Comparison of ENCODE assay signal across 8 cellular contexts in genomic region chr4:78938474-78938867, GRCh38. TPM values are rescaled to one million over a fixed set of nuclear protein-coding genes. Genes with fewer than 3 reads are reported as not detected.
DNase-seq lines count a peak whose midpoint lies in the region; ATAC-seq lines count a peak whose summit lies in the region.

No MANE protein-coding gene starts in this region.

- POLR2A ChIA-PET in activated CD4-positive, alpha-beta memory T cell treated with anti-CD3 and anti-CD28 coated beads, Interleukin-2, amount 10 ng/mL, durations not matched to agents 7 days and 5 days (lab: Charles Lee): interaction anchor here (0.8 to 2.3 kb wide), 6 partner anchors 11 to 1264 kb away, joined by 3 to 6 read pairs (median 4); no protein-coding TSS in a partner anchor

- no peak for DNase-seq in activated T-cell treated with anti-CD3 and anti-CD28 coated beads, Interleukin-2, amount 50 U/mL, for 72 hours
- no peak for DNase-seq in activated T-cell treated with anti-CD3 and anti-CD28 coated beads, Interleukin-2, amount 50 U/mL, for 48 hours
- DNase-seq in activated CD4-positive, alpha-beta memory T cell treated with anti-CD3 and anti-CD28 coated beads, Interleukin-2, amount 10 ng/mL, durations not matched to agents 7 days and 5 days: no peak
- DNase-seq in substantia nigra (lab: John Stamatoyannopoulos, UW): no peak

- H3K27ac Mint-ChIP-seq in activated T-cell treated with anti-CD3 and anti-CD28 coated beads, Interleukin-2, amount 50 U/mL, for 72 hours: peak overlapping the region; percentile 85
- peak overlapping the region; percentile 59 for H3K27ac Mint-ChIP-seq in activated CD4-positive, alpha-beta memory T cell treated with anti-CD3 and anti-CD28 coated beads, Interleukin-2, amount 10 ng/mL, durations not matched to agents 7 days and 5 days

- peak overlapping the region; percentile 72; the same call in 1 of the 2 replicates for H3K9ac ChIP-seq in iPS-20b (ENCODE audit: low read depth, low read length)

- H3K36me3 Mint-ChIP-seq in activated T-cell treated with anti-CD3 and anti-CD28 coated beads, Interleukin-2, amount 50 U/mL, for 72 hours (ENCODE audit: insufficient read depth in 2 of 2): no peaks in the 10 kb centered on the region
- H3K36me3 Mint-ChIP-seq in activated CD4-positive, alpha-beta memory T cell treated with anti-CD3 and anti-CD28 coated beads, Interleukin-2, amount 10 ng/mL, durations not matched to agents 7 days and 5 days (ENCODE audit: low read depth): no peaks in the 10 kb centered on the region

- no peak for ATAC-seq in activated T-cell treated with anti-CD3 and anti-CD28 coated beads, Interleukin-2, amount 50 U/mL, for 72 hours (replicated peaks in 1 of 2)
- ATAC-seq in GM21360 (IDR thresholded peaks at IDR 0.05; ENCODE audit: unreplicated experiment) (no peak), GM18858 (IDR thresholded peaks at IDR 0.05; ENCODE audit: unreplicated experiment) (no peak), HG02981 (IDR thresholded peaks at IDR 0.05; ENCODE audit: unreplicated experiment) (no peak)

- H3K27me3 Mint-ChIP-seq in activated T-cell treated with anti-CD3 and anti-CD28 coated beads, Interleukin-2, amount 50 U/mL, for 72 hours (ENCODE audit: low read depth): peaks cover 15% of the 10 kb centered on the region
- H3K27me3 Mint-ChIP-seq in activated CD4-positive, alpha-beta memory T cell treated with anti-CD3 and anti-CD28 coated beads, Interleukin-2, amount 10 ng/mL, durations not matched to agents 7 days and 5 days: peaks cover 8% of the 10 kb centered on the region

- H3K27ac ChIP-seq in iPS-20b (ENCODE audit: low read length): no peak overlapping the region
- peak overlapping the region; percentile 56 for H3K27ac ChIP-seq in substantia nigra (ENCODE audit: low read depth, low read length, poor library complexity, severe bottlenecking)

- H3K4me3 Mint-ChIP-seq in activated T-cell treated with anti-CD3 and anti-CD28 coated beads, Interleukin-2, amount 50 U/mL, for 72 hours: peak overlapping the region; percentile 94 to 99
- H3K4me3 Mint-ChIP-seq in activated CD4-positive, alpha-beta memory T cell treated with anti-CD3 and anti-CD28 coated beads, Interleukin-2, amount 10 ng/mL, durations not matched to agents 7 days and 5 days: peak overlapping the region; percentile 86

- H3K9me3 ChIP-seq in iPS-20b (ENCODE audit: insufficient read depth, low read depth, low read length): no peaks in the 10 kb centered on the region

- peaks cover 19% of the 10 kb centered on the region for H3K4me1 ChIP-seq in iPS-20b (ENCODE audit: insufficient read depth, low read length)

- peaks cover 17% of the 10 kb centered on the region for H3K27me3 ChIP-seq in iPS-20b (ENCODE audit: insufficient read depth, low read length)

- H3K4me3 ChIP-seq in iPS-20b (ENCODE audit: low read length): peak overlapping the region; percentile 82

- H3K36me3 ChIP-seq in iPS-20b (ENCODE audit: insufficient read depth, low read depth, low read length): 0 out of 2 replicates have a peak, but pooled peaks cover 8% of the 10 kb centered on the region

- H3K4me1 Mint-ChIP-seq in activated T-cell treated with anti-CD3 and anti-CD28 coated beads, Interleukin-2, amount 50 U/mL, for 72 hours (ENCODE audit: low read depth): peaks cover 36% of the 10 kb centered on the region
- H3K4me1 Mint-ChIP-seq in activated CD4-positive, alpha-beta memory T cell treated with anti-CD3 and anti-CD28 coated beads, Interleukin-2, amount 10 ng/mL, durations not matched to agents 7 days and 5 days: peaks cover 35% of the 10 kb centered on the region

- H3K9me3 Mint-ChIP-seq in activated T-cell treated with anti-CD3 and anti-CD28 coated beads, Interleukin-2, amount 50 U/mL, for 72 hours: no peaks in the 10 kb centered on the region
- no peaks in the 10 kb centered on the region for H3K9me3 Mint-ChIP-seq in activated CD4-positive, alpha-beta memory T cell treated with anti-CD3 and anti-CD28 coated beads, Interleukin-2, amount 10 ng/mL, durations not matched to agents 7 days and 5 days

- CTCF ChIA-PET in activated CD4-positive, alpha-beta memory T cell treated with anti-CD3 and anti-CD28 coated beads, Interleukin-2, amount 10 ng/mL, durations not matched to agents 7 days and 5 days (lab: Charles Lee): interaction anchor here (0.6 to 2.8 kb wide), 6 partner anchors 10 to 1264 kb away, joined by 3 to 16 read pairs (median 4); no protein-coding TSS in a partner anchor

RNA-seq across cellular contexts. Expression of gene PAQR3, which starts 0.8 kb away (rescaled TPM):
- total RNA-seq in activated T-cell treated with anti-CD3 and anti-CD28 coated beads, Interleukin-2, amount 50 U/mL, for 72 hours: 10 to 100 TPM; 12.2 to 12.8 TPM
- total RNA-seq in activated CD4-positive, alpha-beta memory T cell treated with anti-CD3 and anti-CD28 coated beads, Interleukin-2, amount 10 ng/mL, durations not matched to agents 7 days and 5 days: 10 to 100 TPM; 12.4 to 12.7 TPM
